Comparison of ENCODE assay signal across 20 cellular contexts in genomic region chr10:63297941-63298340, GRCh38.
"Had no signal": no experiment of that assay in that cellular context is flagged by ENCODE, and none has a peak within 500 bp of the region (broad histone marks: within the 10 kb centered on the region; RNA-seq: fewer than 3 reads in every experiment).

No MANE protein-coding gene starts in this region.

- H3K4me3 Mint-ChIP-seq: memory B cell; mesothelial cell of epicardium; natural killer cell treated with Interleukin-12 subunit alpha and Interleukin-12 subunit beta and Interleukin-15 and Interleukin-18, amount 100 ng/mL, for 72 hours; neural progenitor cell; type B pancreatic cell had no signal

- H3K36me3 Mint-ChIP-seq: natural killer cell treated with Interleukin-12 subunit alpha and Interleukin-12 subunit beta and Interleukin-15 and Interleukin-18, amount 100 ng/mL, for 72 hours had no signal

- H3K36me3 ChIP-seq: colonic mucosa, heart left ventricle, left lung, lower lobe of right lung, neural progenitor cell, ovary, right atrium auricular region, uterus had no signal

- H3K4me1 ChIP-seq: colonic mucosa, lower lobe of right lung, neural progenitor cell, uterus had no signal

- H3K27me3 Mint-ChIP-seq: memory B cell; natural killer cell treated with Interleukin-12 subunit alpha and Interleukin-12 subunit beta and Interleukin-15 and Interleukin-18, amount 100 ng/mL, for 72 hours; type B pancreatic cell had no signal

- H3K4me3 ChIP-seq: colonic mucosa, heart left ventricle, left lung, lower lobe of right lung, neural progenitor cell, ovary, right atrium auricular region, smooth muscle cell, uterus had no signal

- H3K27ac ChIP-seq: colonic mucosa, heart left ventricle, left lung, lower lobe of right lung, neural progenitor cell, ovary, right atrium auricular region, uterus had no signal

- H3K27ac Mint-ChIP-seq: memory B cell, mesothelial cell of epicardium, neural progenitor cell, type B pancreatic cell had no signal

- H3K4me2 ChIP-seq: neural progenitor cell, smooth muscle cell had no signal

- H3K9ac ChIP-seq: neural progenitor cell had no signal

- H2AFZ ChIP-seq: neural progenitor cell had no signal

- H3K27me3 ChIP-seq: colonic mucosa, heart left ventricle, left lung, neural progenitor cell, ovary, right atrium auricular region, uterus had no signal

- H3K9me3 ChIP-seq: colonic mucosa, heart left ventricle, left lung, lower lobe of right lung, ovary, right atrium auricular region, uterus had no signal

- ATAC-seq: left lung had no signal

- DNase-seq: colonic mucosa; dermis blood vessel endothelial cell; erythroblast; heart left ventricle; hippocampal formation; left lung; lower lobe of right lung; ovary; stimulated activated CD4-positive, alpha-beta T cell treated with anti-CD3 and anti-CD28 coated beads, Interleukin-2, amount 100 ng/mL, for 48 hours; stimulated activated naive CD4-positive, alpha-beta T cell treated with Interleukin-2 at 50 U/mL for 16 hours; uterus had no signal

- FAIRE-seq: endothelial cell of umbilical vein, frontal cortex had no signal

- H3K9me3 Mint-ChIP-seq: memory B cell; mesothelial cell of epicardium; natural killer cell treated with Interleukin-12 subunit alpha and Interleukin-12 subunit beta and Interleukin-15 and Interleukin-18, amount 100 ng/mL, for 72 hours; neural progenitor cell; type B pancreatic cell had no signal
